Comparison of ENCODE assay signal across 24 cellular contexts in genomic region chr15:65644282-65644681, GRCh38.
"Had no signal": no experiment of that assay in that cellular context is flagged by ENCODE, and none has a peak within 500 bp of the region (broad histone marks: within the 10 kb centered on the region; RNA-seq: fewer than 3 reads in every experiment).

No MANE protein-coding gene starts in this region.

- H3K36me3 ChIP-seq: gastrocnemius medialis, lower lobe of right lung, neural progenitor cell, sigmoid colon, tibial artery had no signal

- H3K4me3 Mint-ChIP-seq: mesothelial cell of epicardium; natural killer cell treated with Interleukin-12 subunit alpha and Interleukin-12 subunit beta and Interleukin-15 and Interleukin-18, amount 100 ng/mL, for 72 hours; neural progenitor cell; stimulated activated memory B cell treated with anti-CD40 and anti-IgM and Interleukin-4, amounts not matched to agents 10 μg/mL and 1 μg/mL and 100 μg/mL, for 72 hours; type B pancreatic cell had no signal

- H3K9me3 Mint-ChIP-seq: mesothelial cell of epicardium; naive B cell; natural killer cell treated with Interleukin-12 subunit alpha and Interleukin-12 subunit beta and Interleukin-15 and Interleukin-18, amount 100 ng/mL, for 72 hours; neural progenitor cell; stimulated activated memory B cell treated with anti-CD40 and anti-IgM and Interleukin-4, amounts not matched to agents 10 μg/mL and 1 μg/mL and 100 μg/mL, for 72 hours; type B pancreatic cell had no signal

- H3K27me3 ChIP-seq: dorsolateral prefrontal cortex, gastrocnemius medialis, neural progenitor cell, sigmoid colon, testis, tibial artery had no signal

- H3K27ac Mint-ChIP-seq: mesothelial cell of epicardium; neural progenitor cell; stimulated activated memory B cell treated with anti-CD40 and anti-IgM and Interleukin-4, amounts not matched to agents 10 μg/mL and 1 μg/mL and 100 μg/mL, for 72 hours; type B pancreatic cell had no signal

- DNase-seq: dorsolateral prefrontal cortex; effector CD4-positive, alpha-beta T cell; gastrocnemius medialis; head of caudate nucleus; left ventricle myocardium superior; lower lobe of right lung; mucosa of descending colon; naive B cell; nucleus accumbens; psoas muscle; right cardiac atrium; sigmoid colon; stimulated activated CD4-positive, alpha-beta T cell treated with anti-CD3 and anti-CD28 coated beads, Interleukin-2, amount 100 ng/mL, for 24 hours; stimulated activated CD4-positive, alpha-beta T cell treated with anti-CD3 and anti-CD28 coated beads, Interleukin-4, amount 100 ng/mL, for 24 hours; substantia nigra; testis; tibial artery had no signal

- FAIRE-seq: colon, keratinocyte had no signal

- H3K9me3 ChIP-seq: gastrocnemius medialis, lower lobe of right lung, mucosa of descending colon, psoas muscle, sigmoid colon, testis, tibial artery had no signal

- H3K27me3 Mint-ChIP-seq: naive B cell; natural killer cell treated with Interleukin-12 subunit alpha and Interleukin-12 subunit beta and Interleukin-15 and Interleukin-18, amount 100 ng/mL, for 72 hours; stimulated activated memory B cell treated with anti-CD40 and anti-IgM and Interleukin-4, amounts not matched to agents 10 μg/mL and 1 μg/mL and 100 μg/mL, for 72 hours; type B pancreatic cell had no signal

- H3K36me3 Mint-ChIP-seq: mesothelial cell of epicardium; naive B cell; natural killer cell treated with Interleukin-12 subunit alpha and Interleukin-12 subunit beta and Interleukin-15 and Interleukin-18, amount 100 ng/mL, for 72 hours; neural progenitor cell; stimulated activated memory B cell treated with anti-CD40 and anti-IgM and Interleukin-4, amounts not matched to agents 10 μg/mL and 1 μg/mL and 100 μg/mL, for 72 hours; type B pancreatic cell had no signal

- H3K4me3 ChIP-seq: dorsolateral prefrontal cortex, gastrocnemius medialis, lower lobe of right lung, mucosa of descending colon, neural progenitor cell, psoas muscle, sigmoid colon, testis, tibial artery had no signal

- H3K4me1 Mint-ChIP-seq: mesothelial cell of epicardium; neural progenitor cell; stimulated activated memory B cell treated with anti-CD40 and anti-IgM and Interleukin-4, amounts not matched to agents 10 μg/mL and 1 μg/mL and 100 μg/mL, for 72 hours had no signal

- ATAC-seq: gastrocnemius medialis; left ventricle myocardium superior; lower lobe of right lung; mucosa of descending colon; natural killer cell treated with Interleukin-12 subunit alpha and Interleukin-12 subunit beta and Interleukin-15 and Interleukin-18, amount 100 ng/mL, for 72 hours; psoas muscle; right cardiac atrium; stimulated activated memory B cell treated with anti-CD40 and anti-IgM and Interleukin-4, amounts not matched to agents 10 μg/mL and 1 μg/mL and 100 μg/mL, for 72 hours had no signal
